In genomic region chr1:202283379-202283844, GRCh38 we compare ENCODE assay signal across 8 cellular contexts.
DNase-seq lines count a peak whose midpoint lies in the region; ATAC-seq and TF ChIP-seq lines count a peak whose summit lies in the region.

No MANE protein-coding gene starts in this region.

- peak; percentile 22 for ATAC-seq in stimulated activated naive CD8-positive, alpha-beta T cell treated with anti-CD3 and anti-CD28 coated beads, Interleukin-15, Interleukin-2, amounts not matched to agents 100 U/mL and 50 U/mL, for 24 hours
- ATAC-seq in GM18858 (IDR thresholded peaks at IDR 0.05; ENCODE audit: unreplicated experiment): no peak

- peak; percentile 12 for DNase-seq in activated CD4-positive, alpha-beta T cell treated with anti-CD3 and anti-CD28 coated beads for 48 hours
- no peak for DNase-seq in activated CD4-positive, alpha-beta T cell treated with anti-CD3 and anti-CD28 coated beads for 4 hours
- DNase-seq in NCI-H69 (lab: John Stamatoyannopoulos, UW): peak; percentile 99
- DNase-seq in choroid plexus epithelial cell (ENCODE audit: low read depth): peak; percentile 43
- peak; percentile 12 for DNase-seq in stimulated activated naive CD8-positive, alpha-beta T cell treated with anti-CD3 and anti-CD28 coated beads, Interleukin-15, Interleukin-2, amounts not matched to agents 100 U/mL and 50 U/mL, for 24 hours
- DNase-seq in Kasumi-1 (lab: John Stamatoyannopoulos, UW): no peak
- DNase-seq in effector CD8-positive, alpha-beta T cell (lab: John Stamatoyannopoulos, UW): no peak

- no peak for TF ChIP-seq CTCF in choroid plexus epithelial cell (conservative IDR thresholded peaks at IDR 0.05; ENCODE audit: low read depth, low read length)

- no peak overlapping the region for H3K4me3 ChIP-seq in choroid plexus epithelial cell (ENCODE audit: low read depth, low read length)

Comparison
In these comparisons a context has a peak if more than half of its experiments do, and no peak if none do; other contexts are left out.
1. DNase-seq: peak in activated CD4-positive, alpha-beta T cell treated with anti-CD3 and anti-CD28 coated beads for 48 hours (single experiment), NCI-H69 (single experiment), choroid plexus epithelial cell (single experiment) and stimulated activated naive CD8-positive, alpha-beta T cell treated with anti-CD3 and anti-CD28 coated beads, Interleukin-15, Interleukin-2, amounts not matched to agents 100 U/mL and 50 U/mL, for 24 hours (single experiment); none in activated CD4-positive, alpha-beta T cell treated with anti-CD3 and anti-CD28 coated beads for 4 hours (0 of 2), Kasumi-1 (0 of 2) and effector CD8-positive, alpha-beta T cell (single experiment).